8 cellular contexts compared by ENCODE assay signal in genomic region chr2:225270861-225271260, GRCh38.
DNase-seq lines count a peak whose midpoint lies in the region; ATAC-seq and TF ChIP-seq lines count a peak whose summit lies in the region.

No MANE protein-coding gene starts in this region.

- peak; percentile 42 for TF ChIP-seq CTCF in choroid plexus epithelial cell (conservative IDR thresholded peaks at IDR 0.05; ENCODE audit: low read depth, low read length)
- TF ChIP-seq CTCF in tibial artery (IDR thresholded peaks at IDR 0.05): no peak

- H3K4me1 ChIP-seq in tibial artery: no peaks in the 10 kb centered on the region

- H3K36me3 ChIP-seq in tibial artery: no peaks in the 10 kb centered on the region

- H3K4me3 ChIP-seq in choroid plexus epithelial cell (ENCODE audit: low read depth, low read length) (no peak overlapping the region), tibial artery (no peak overlapping the region)

- H3K27ac ChIP-seq in tibial artery: no peak overlapping the region

- intact Hi-C loops in tibial artery (cut with DNase I; ENCODE audit: low total_unique reads): no loop called here

- no peaks in the 10 kb centered on the region for H3K9me3 ChIP-seq in tibial artery

- no peaks in the 10 kb centered on the region for H3K27me3 ChIP-seq in tibial artery

- peak; percentile 10 for DNase-seq in activated naive CD4-positive, alpha-beta T cell treated with Interleukin-2 at 50 U/mL for 16 hours
- no peak for DNase-seq in activated naive CD4-positive, alpha-beta T cell (lab: John Stamatoyannopoulos, UW)
- peak; percentile 85 to 95 for DNase-seq in NOMO-1 (lab: John Stamatoyannopoulos, UW; ENCODE audit: unreplicated experiment in 2 of 2)
- DNase-seq in choroid plexus epithelial cell (ENCODE audit: low read depth): peak; percentile 82
- DNase-seq in smooth muscle cell of the brain vasculature (ENCODE audit: low read depth, low spot score): peak; percentile 35
- DNase-seq in tibial artery: no peak

- ATAC-seq in GM21528 (IDR thresholded peaks at IDR 0.05; ENCODE audit: low FRiP score, unreplicated experiment) (peak; percentile 100), HG03558 (IDR thresholded peaks at IDR 0.05; ENCODE audit: extremely low read depth, unreplicated experiment) (peak; percentile 100)

Comparison
In these comparisons a context has a peak if more than half of its experiments do, and no peak if none do; other contexts are left out.
1. DNase-seq: peak in activated naive CD4-positive, alpha-beta T cell treated with Interleukin-2 at 50 U/mL for 16 hours (single experiment), NOMO-1 (2 of 2), choroid plexus epithelial cell (single experiment) and smooth muscle cell of the brain vasculature (single experiment); none in activated naive CD4-positive, alpha-beta T cell (0 of 4) and tibial artery (0 of 2).